Comparison of ENCODE assay signal across 1 cellular context in genomic region chr16:24151-24550, GRCh38. TPM values are rescaled to one million over a fixed set of nuclear protein-coding genes. Genes with fewer than 3 reads are reported as not detected.
"Had no signal": no experiment of that assay in that cellular context is flagged by ENCODE, and none has a peak within 500 bp of the region (broad histone marks: within the 10 kb centered on the region; RNA-seq: fewer than 3 reads in every experiment).

No MANE protein-coding gene starts in this region.

RNA-seq across cellular contexts. Expression of gene POLR3K, which starts 29.3 kb away (rescaled TPM):
- total RNA-seq: ascending aorta had no signal

RNA-seq across cellular contexts. Expression of gene SNRNP25, which starts 29.5 kb away (rescaled TPM):
- total RNA-seq: ascending aorta had no signal
